In genomic region chr13:85509512-85509911, GRCh38 we compare ENCODE assay signal across 15 cellular contexts.
DNase-seq lines count a peak whose midpoint lies in the region; ATAC-seq, FAIRE-seq and TF ChIP-seq lines count a peak whose summit lies in the region.
"Had no signal": no experiment of that assay in that cellular context is flagged by ENCODE, and none has a peak within 500 bp of the region (broad histone marks: within the 10 kb centered on the region; RNA-seq: fewer than 3 reads in every experiment).

No MANE protein-coding gene starts in this region.

- TF ChIP-seq POLR2A in A549 (IDR thresholded peaks at IDR 0.05; ENCODE audit: low read length) (no peak), thyroid gland (IDR thresholded peaks at IDR 0.05) (no peak)

- peak in 1 of 2 experiments; percentile 9; a peak in 1 of 5 replicates for TF ChIP-seq RAD21 in A549 (conservative IDR thresholded peaks at IDR 0.05 in 1 of 2, IDR thresholded peaks at IDR 0.05 in 1 of 2)

- POLR2A ChIA-PET in A549 (lab: Yijun Ruan, JAX) = interaction anchor here (1.1 to 1.5 kb wide), 2 partner anchors 11 to 290 kb away, joined by 4 to 6 read pairs; partner anchors contain the start of gene SLITRK6

- DNase-seq in A549 (ENCODE audit: low read depth in 1 of 2, low spot score in 1 of 2) = peak in 1 of 2 experiments; percentile 73
- peak; percentile 61 for DNase-seq in HT-29 (ENCODE audit: low spot score)
- DNase-seq in adipocyte (ENCODE audit: low read depth) = peak; percentile 65
- DNase-seq in iris pigment epithelial cell (ENCODE audit: low read depth) = peak; percentile 30
- no peak for DNase-seq in thyroid gland
- DNase-seq in T-helper 1 cell = no peak
- DNase-seq in ascending aorta (ENCODE audit: low spot score in 2 of 2) = no peak
- DNase-seq in globus pallidus (ENCODE audit: low spot score) = no peak
- DNase-seq: activated CD4-positive, alpha-beta T cell treated with anti-CD3 and anti-CD28 coated beads for 4 hours; activated naive CD8-positive, alpha-beta T cell treated with anti-CD3 and anti-CD28 coated beads, Interleukin-2, amount 50 U/mL, for 24 hours; colonic mucosa; DMS79 treated with DMSO at 0.1 percent for 48 hours; midbrain; stimulated activated CD4-positive, alpha-beta T cell treated with anti-CD3 and anti-CD28 coated beads, Interleukin-12 subunit alpha, Interleukin-12 subunit beta, amount 100 ng/mL, for 4 hours had no signal

- no peaks in the 10 kb centered on the region for H3K9me3 ChIP-seq in A549
- no peaks in the 10 kb centered on the region for H3K9me3 ChIP-seq in adipocyte (ENCODE audit: control insufficient read depth, low read length)
- no peaks in the 10 kb centered on the region for H3K9me3 ChIP-seq in thyroid gland
- H3K9me3 ChIP-seq in ascending aorta = no peaks in the 10 kb centered on the region
- H3K9me3 ChIP-seq: colonic mucosa had no signal

- peak; percentile 75 to 87 for ATAC-seq in A549
- ATAC-seq: activated naive CD8-positive, alpha-beta T cell treated with anti-CD3 and anti-CD28 coated beads, Interleukin-2, amount 50 U/mL, for 24 hours had no signal

- peak; percentile 45 to 56; a peak in 2 of 5 replicates for TF ChIP-seq EP300 in A549 (IDR thresholded peaks at IDR 0.05)

- no peaks in the 10 kb centered on the region for H3K36me3 ChIP-seq in adipocyte (ENCODE audit: control insufficient read depth, insufficient read depth, low read length, severe bottlenecking)
- no peaks in the 10 kb centered on the region for H3K36me3 ChIP-seq in thyroid gland
- no peaks in the 10 kb centered on the region for H3K36me3 ChIP-seq in ascending aorta
- H3K36me3 ChIP-seq: colonic mucosa had no signal

- no peak for FAIRE-seq in A549 (lab: Jason Lieb, UNC)

- CTCF ChIA-PET in A549 (lab: Yijun Ruan, JAX) = interaction anchor here (0.8 kb wide), 1 partner anchor 92 kb away, joined by 3 read pairs; no protein-coding TSS in a partner anchor

- H3K4me1 ChIP-seq in A549 (peaks cover 44% of the 10 kb centered on the region), adipocyte (ENCODE audit: control insufficient read depth, insufficient read depth, low read length) (peaks cover 13% of the 10 kb centered on the region), thyroid gland (no peaks in the 10 kb centered on the region), ascending aorta (peaks cover 0 to 3% of the 10 kb centered on the region in 2 donors)
- H3K4me1 ChIP-seq: colonic mucosa, parathyroid adenoma had no signal

- H3K27ac ChIP-seq in A549 (peak overlapping the region; percentile 76 to 84), thyroid gland (no peak overlapping the region), ascending aorta (no peak overlapping the region)
- H3K27ac ChIP-seq: colonic mucosa, parathyroid adenoma had no signal

- TF ChIP-seq CTCF in A549 (IDR thresholded peaks at IDR 0.05) (no peak), thyroid gland (IDR thresholded peaks at IDR 0.05) (no peak), ascending aorta (IDR thresholded peaks at IDR 0.05) (no peak)

- intact Hi-C loops in thyroid gland (cut with DNase I) (no loop called here), ascending aorta (cut with DNase I) (no loop called here)

- WGBS in A549 (ENCODE audit: missing lambda C conversion rate) = 16% methylated on average over 4 of the region's 4 CpGs
- WGBS in thyroid gland, 2 donors = 87 to 89% methylated on average over 4 of the region's 4 CpGs

- peak overlapping the region; percentile 56 for H3K4me2 ChIP-seq in A549

- H3K9ac ChIP-seq in adipocyte (ENCODE audit: low read length) = no peak overlapping the region
- H3K9ac ChIP-seq: parathyroid adenoma had no signal

- no peak overlapping the region for H3K4me3 ChIP-seq in A549
- H3K4me3 ChIP-seq in adipocyte (ENCODE audit: low read length) = no peak overlapping the region
- H3K4me3 ChIP-seq in thyroid gland (replicated peaks in 1 of 3) = no peak overlapping the region
- H3K4me3 ChIP-seq in ascending aorta = no peak overlapping the region
- H3K4me3 ChIP-seq: colonic mucosa had no signal

- H3K27me3 ChIP-seq in adipocyte (replicated peaks; ENCODE audit: control insufficient read depth, insufficient read depth, low read length) (no peaks in the 10 kb centered on the region), thyroid gland (no peaks in the 10 kb centered on the region), ascending aorta (no peaks in the 10 kb centered on the region)
- H3K27me3 ChIP-seq: colonic mucosa had no signal

TF ChIP-seq in A549, 52 proteins besides CTCF, POLR2A, EP300 and RAD21:
- TF ChIP-seq HMGXB4 (CRISPR knock-in tag; IDR thresholded peaks at IDR 0.05; ENCODE audit: borderline replicate concordance) (no peak), JUNB (IDR thresholded peaks at IDR 0.05) (peak; percentile 39; the same call in 1 of the 2 replicates), GATA3 (IDR thresholded peaks at IDR 0.05; ENCODE audit: borderline replicate concordance) (peak; percentile 53), RFX5 (IDR thresholded peaks at IDR 0.05) (no peak), FOSL2 (IDR thresholded peaks at IDR 0.05) (0 out of 2 replicates have a peak, but pooled peaks have one; percentile 10), FOSL2 (CRISPR knock-in tag; IDR thresholded peaks at IDR 0.05) (peak; percentile 20; the same call in 1 of the 2 replicates), BCL3 (IDR thresholded peaks at IDR 0.05) (peak; percentile 36; the same call in 1 of the 3 replicates), CHD2 (IDR thresholded peaks at IDR 0.05; ENCODE audit: low read length, partially characterized antibody) (no peak), JUN (IDR thresholded peaks at IDR 0.05) (peak in 1 of 2 experiments; percentile 47; a peak in 1 of 5 replicates)

Comparison
In these comparisons a context has a peak if more than half of its experiments do, and no peak if none do; other contexts are left out.
1. DNase-seq: peak in HT-29 (single experiment), adipocyte (single experiment) and iris pigment epithelial cell (single experiment); none in thyroid gland (0 of 2), T-helper 1 cell (0 of 5), ascending aorta (0 of 2) and globus pallidus (single experiment).
2. H3K27ac ChIP-seq: peak in A549 (2 of 2); none in thyroid gland (0 of 3) and ascending aorta (0 of 2).